In the genomic region with DNA sequence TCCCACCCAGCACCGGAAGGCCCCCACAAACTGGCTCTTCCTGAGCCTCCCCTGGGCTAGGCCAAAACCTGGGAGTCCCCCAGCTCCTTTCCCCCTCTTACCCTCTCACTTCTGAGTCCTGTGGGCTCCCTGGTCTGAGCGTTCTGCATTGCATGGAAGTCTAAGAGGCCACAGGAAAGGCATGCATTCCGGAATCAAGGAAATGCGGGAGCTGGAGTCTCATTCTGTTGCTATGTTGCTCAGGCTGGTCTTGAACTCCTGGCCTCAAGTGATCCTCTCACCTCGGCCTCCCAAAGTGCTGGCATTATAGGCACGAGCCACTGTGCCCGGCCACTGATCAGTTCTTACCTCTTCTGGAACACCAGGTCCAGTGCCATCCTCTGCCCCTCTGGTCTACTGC, we compare ENCODE assay signal across 20 cellular contexts. TPM values are rescaled to one million over a fixed set of nuclear protein-coding genes. Genes with fewer than 3 reads are reported as not detected.
DNase-seq lines count a peak whose midpoint lies in the region; ATAC-seq, FAIRE-seq and TF ChIP-seq lines count a peak whose summit lies in the region.
"Had no signal": no experiment of that assay in that cellular context is flagged by ENCODE, and none has a peak within 500 bp of the region (broad histone marks: within the 10 kb centered on the region; RNA-seq: fewer than 3 reads in every experiment).

No MANE protein-coding gene starts in this region.

- H3K18ac ChIP-seq in trophoblast cell (ENCODE audit: low read length) = peak overlapping the region; percentile 16

- POLR2A ChIA-PET in K562 (lab: Yijun Ruan, JAX) = interaction anchor here (0.6 kb wide), 1 partner anchor 88 kb away, joined by 3 read pairs; no protein-coding TSS in a partner anchor

- no peaks in the 10 kb centered on the region for H3K79me2 ChIP-seq in K562 (ENCODE audit: control insufficient read depth, insufficient read depth, low read length)
- peaks cover 2% of the 10 kb centered on the region for H3K79me2 ChIP-seq in trophoblast cell (ENCODE audit: control insufficient read depth, insufficient read depth, low read length, poor library complexity)

- TF ChIP-seq POLR2A in K562 (conservative IDR thresholded peaks at IDR 0.05) = no peak
- TF ChIP-seq POLR2A in uterus (IDR thresholded peaks at IDR 0.05) = no peak

- H3K27ac ChIP-seq in K562 (ENCODE audit: extremely low read depth, low read depth, low read length) (no peak overlapping the region), trophoblast cell (ENCODE audit: low read depth, low read length) (no peak overlapping the region), uterus (no peak overlapping the region)
- H3K27ac ChIP-seq: 22Rv1, C4-2B had no signal

- H3K9me3 ChIP-seq in K562 (replicated peaks; ENCODE audit: control insufficient read depth, insufficient read depth, low read depth, low read length) (no peaks in the 10 kb centered on the region), trophoblast cell (ENCODE audit: insufficient read depth, low read depth, low read length) (no peaks in the 10 kb centered on the region), uterus (no peaks in the 10 kb centered on the region)
- H3K9me3 ChIP-seq: A549, Caco-2 had no signal

- no peak for TF ChIP-seq RAD21 in K562 (CRISPR knock-in tag; conservative IDR thresholded peaks at IDR 0.05 in 1 of 2, IDR thresholded peaks at IDR 0.05 in 1 of 2)

- WGBS in K562 (ENCODE audit: insufficient coverage, low coverage, missing lambda C conversion rate) = 56% methylated on average over 7 of the region's 7 CpGs
- WGBS in trophoblast cell (ENCODE audit: extremely low coverage, insufficient coverage, insufficient read length) = no CpG with 5 or more reads among the region's 7 CpGs

- H3K4me1 Mint-ChIP-seq in nephron = peaks cover 19% of the 10 kb centered on the region

- peak overlapping the region; percentile 54 for H2BK5ac ChIP-seq in trophoblast cell (ENCODE audit: low read depth, low read length, poor library complexity)

- peak overlapping the region; percentile 93 for H2BK12ac ChIP-seq in trophoblast cell (ENCODE audit: low read length)

- H2BK120ac ChIP-seq in trophoblast cell (ENCODE audit: insufficient read depth, low read length, poor library complexity) = peak overlapping the region; percentile 60

- TF ChIP-seq CTCF in K562 (IDR thresholded peaks at IDR 0.05 in 2 of 3, conservative IDR thresholded peaks at IDR 0.05 in 1 of 3; ENCODE audit: insufficient read depth in 2 of 3, low read depth in 1 of 3, low read length in 3 of 3) = no peak
- TF ChIP-seq CTCF in nephron (IDR thresholded peaks at IDR 0.05; ENCODE audit: unreplicated experiment in 3 of 3) = no peak
- TF ChIP-seq CTCF in uterus (IDR thresholded peaks at IDR 0.05) = no peak

- no TSS peak for BruUV-seq in K562 (replicated peaks; lab: Mats Ljungman, UMichigan)

- H3K9me1 ChIP-seq in K562 (ENCODE audit: control insufficient read depth, insufficient read depth, low read length) = no peaks in the 10 kb centered on the region

- TF ChIP-seq EP300 in K562 (IDR thresholded peaks at IDR 0.05; ENCODE audit: low read length) = no peak

- no peak overlapping the region for H3K23ac ChIP-seq in trophoblast cell (ENCODE audit: low read length)

- in situ Hi-C loops in K562 (cut with MboI) = no loop called here

- no peaks in the 10 kb centered on the region for H3K9me3 Mint-ChIP-seq in nephron
- H3K9me3 Mint-ChIP-seq: CD4-positive, alpha-beta T cell; GM23338 had no signal

- no peak overlapping the region for H3K4me3 ChIP-seq in K562
- H3K4me3 ChIP-seq in trophoblast cell (ENCODE audit: low read depth, low read length) = no peak overlapping the region
- no peak overlapping the region for H3K4me3 ChIP-seq in uterus
- H3K4me3 ChIP-seq: A549, GM23338 had no signal

- H3K27me3 ChIP-seq in K562 (ENCODE audit: control insufficient read depth in 2 of 2, insufficient read depth in 2 of 2, low read length in 2 of 2) (no peaks in the 10 kb centered on the region), trophoblast cell (ENCODE audit: insufficient read depth, low read length) (no peaks in the 10 kb centered on the region), uterus (no peaks in the 10 kb centered on the region)

- peak overlapping the region; percentile 44 for H3K4ac ChIP-seq in trophoblast cell (ENCODE audit: low read depth, low read length)

- H3K14ac ChIP-seq in trophoblast cell (ENCODE audit: low read length) = peak overlapping the region; percentile 59

- H3K36me3 Mint-ChIP-seq in nephron (ENCODE audit: low read depth) = no peaks in the 10 kb centered on the region

- H3K36me3 ChIP-seq in K562 (ENCODE audit: control insufficient read depth, insufficient read depth, low read length) (no peaks in the 10 kb centered on the region), trophoblast cell (ENCODE audit: control insufficient read depth in 1 of 2, insufficient read depth in 2 of 2, low read length in 2 of 2) (no peaks in the 10 kb centered on the region), uterus (no peaks in the 10 kb centered on the region)

- H3K27me3 Mint-ChIP-seq in nephron (ENCODE audit: low read depth) = peaks cover 4% of the 10 kb centered on the region
- H3K27me3 Mint-ChIP-seq: CD4-positive, alpha-beta T cell had no signal

- FAIRE-seq in K562 (lab: Jason Lieb, UNC) = no peak
- FAIRE-seq: A549, D721Med, G401.6, GM12891, GM18507 had no signal

- ATAC-seq in Right ventricle myocardium superior (ENCODE audit: poor library complexity) (no peak), K562 (no peak)
- ATAC-seq: A549, HCT116 had no signal

- H3K4me3 Mint-ChIP-seq in nephron = no peak overlapping the region
- H3K4me3 Mint-ChIP-seq: CD4-positive, alpha-beta T cell; GM23338 had no signal

- intact Hi-C loops in Right ventricle myocardium superior (cut with DNase I) = no loop called here
- intact Hi-C loops in cardiac septum (cut with DNase I) = no loop called here
- intact Hi-C loops in K562 (cut with micrococcal nuclease) = no loop called here
- intact Hi-C loops in uterus (cut with DNase I; ENCODE audit: low total_unique reads) = no loop called here

- H4K12ac ChIP-seq in trophoblast cell (ENCODE audit: low read depth, low read length) = no peak overlapping the region

- peak overlapping the region; percentile 70 for H2AK5ac ChIP-seq in trophoblast cell (ENCODE audit: low read length)

- H3K4me1 ChIP-seq in K562 (replicated peaks in 1 of 2; ENCODE audit: control insufficient read depth in 2 of 2, insufficient read depth in 2 of 2, low read length in 2 of 2) (peaks cover 2 to 25% of the 10 kb centered on the region in 2 experiments; a peak in 4 of 5 replicates), trophoblast cell (ENCODE audit: control insufficient read depth in 1 of 2, insufficient read depth in 2 of 2, low read length in 2 of 2) (peaks cover 29 to 32% of the 10 kb centered on the region in 2 experiments), uterus (no peaks in the 10 kb centered on the region)

- peak overlapping the region; percentile 69 for H4K8ac ChIP-seq in trophoblast cell (ENCODE audit: low read depth, low read length)

- peak overlapping the region in 1 of 2 experiments; percentile 32; a peak in 1 of 4 replicates for H3K9ac ChIP-seq in K562 (ENCODE audit: insufficient read depth in 1 of 2, low read depth in 2 of 2, low read length in 2 of 2)
- H3K9ac ChIP-seq in trophoblast cell (ENCODE audit: low read length) = no peak overlapping the region

- H4K91ac ChIP-seq in trophoblast cell (ENCODE audit: low read depth, low read length) = peak overlapping the region; percentile 79

- CTCF ChIA-PET in K562 (lab: Yijun Ruan, JAX; ENCODE audit: low intra/inter-chr PET ratio) = no interaction called here

- H2AFZ ChIP-seq in K562 (ENCODE audit: low read depth, low read length) (no peak overlapping the region), trophoblast cell (ENCODE audit: insufficient read depth, low read length, poor library complexity) (no peak overlapping the region)
- H2AFZ ChIP-seq: GM23338 had no signal

- peaks cover 45% of the 10 kb centered on the region for H3K79me1 ChIP-seq in trophoblast cell (ENCODE audit: low read length)

- H3K4me2 ChIP-seq in K562 (ENCODE audit: insufficient read depth, low read length) (no peak overlapping the region), trophoblast cell (ENCODE audit: low read length) (no peak overlapping the region)
- H3K4me2 ChIP-seq: A549, GM23338 had no signal

- no peaks in the 10 kb centered on the region for H4K20me1 ChIP-seq in K562 (replicated peaks; ENCODE audit: control insufficient read depth, insufficient read depth, low read length)

- DNase-seq in Right ventricle myocardium superior (peak; percentile 32), cardiac septum (ENCODE audit: low spot score) (no peak), K562 (ENCODE audit: extremely low read depth in 1 of 4, low spot score in 3 of 4) (no peak), trophoblast cell (peak; percentile 86 to 91), uterus (no peak)
- no peak for DNase-seq in activated CD4-positive, alpha-beta T cell treated with anti-CD3 and anti-CD28 coated beads for 4 hours
- no peak for DNase-seq in effector CD4-positive, alpha-beta T cell
- DNase-seq: AML-193; Caco-2; CD4-positive, alpha-beta T cell had no signal

- peak overlapping the region in 2 of 3 experiments; percentile 12 to 70 for H3K27ac Mint-ChIP-seq in nephron
- H3K27ac Mint-ChIP-seq: CD4-positive, alpha-beta T cell; GM23338 had no signal

TF ChIP-seq in K562, 482 proteins besides CTCF, POLR2A, EP300 and RAD21 (continues in another document):
- no peak for TF ChIP-seq SPI1 (IDR thresholded peaks at IDR 0.05; ENCODE audit: borderline replicate concordance, low read depth, low read length)
- no peak for TF ChIP-seq RBM17 (IDR thresholded peaks at IDR 0.05; ENCODE audit: borderline replicate concordance, low read depth, low read length)

RNA-seq across cellular contexts. Expression of a gene that starts 45.9 kb away (rescaled TPM):
- total RNA-seq in Right ventricle myocardium superior = 77.8 TPM
- total RNA-seq in cardiac septum = 70.3 TPM
- total RNA-seq in K562 (2011; cell fraction: chromatin; rRNA removed; ENCODE audit: low replicate concordance) = 218 and 364 TPM in 2 replicates
- total RNA-seq in K562 (2011; cell fraction: nucleolus; rRNA removed) = 115 and 134 TPM in 2 replicates
- 295 and 429 TPM in 2 replicates for total RNA-seq in K562 (2011; cell fraction: nucleoplasm; rRNA removed)
- 62.8 and 94.6 TPM in 2 replicates for total RNA-seq in K562 (2014; rRNA removed)
- 93.0 and 107 TPM in 2 replicates for total RNA-seq in K562 (2014; rRNA removed; fragmentation: Illumina TruSeq; extraction: Trizol)
- 93.5 and 94.9 TPM in 2 replicates for total RNA-seq in K562 (2015; rRNA removed; fragmentation: Illumina TruSeq; extraction: Trizol)
- 113 and 119 TPM in 2 replicates for total RNA-seq in K562 (2021)
- 112 and 129 TPM in 2 replicates for polyA plus RNA-seq in K562 (2011; rRNA removed)
- 77.3 and 148 TPM in 2 replicates for polyA plus RNA-seq in K562 (2011; cell fraction: cytosol; rRNA removed)
- 118 and 127 TPM in 2 replicates for polyA plus RNA-seq in K562 (2011; cell fraction: nucleus; rRNA removed)
- 139 and 160 TPM in 2 replicates for polyA plus RNA-seq in K562 (2012)
- 237 and 271 TPM in 2 replicates for polyA plus RNA-seq in K562 (2014; fragmentation: Illumina TruSeq; extraction: Trizol)
- 100 to 1,000 TPM; 145 to 357 TPM for polyA plus RNA-seq in K562 (2014; fragmentation: Nextera tagmentation; extraction: Ambion mirVana)
- 146 and 170 TPM in 2 replicates for polyA plus RNA-seq in K562 (2014; rRNA removed)
- polyA minus RNA-seq in K562 (2011; rRNA and poly(A)+ RNA removed) = 132 and 142 TPM in 2 replicates
- polyA minus RNA-seq in K562 (2011; cell fraction: cytosol; rRNA and poly(A)+ RNA removed) = 41.7 and 44.1 TPM in 2 replicates
- 67.2 and 111 TPM in 2 replicates for polyA minus RNA-seq in K562 (2011; cell fraction: nucleus; rRNA and poly(A)+ RNA removed)
- 238 and 250 TPM in 2 replicates for polyA plus RNA-seq in trophoblast cell (2013)
- total RNA-seq in uterus = 100 to 1,000 TPM in 1 of 4 donors, 10 to 100 TPM in 3; 45.6 to 124 (median 62.9) TPM

Comparison
In these comparisons a context has a peak if more than half of its experiments do, and no peak if none do; other contexts are left out.
1. DNase-seq: peak in Right ventricle myocardium superior (single experiment) and trophoblast cell (2 of 2); none in cardiac septum (single experiment), K562 (0 of 4), activated CD4-positive, alpha-beta T cell treated with anti-CD3 and anti-CD28 coated beads for 4 hours (0 of 2), uterus (0 of 2) and effector CD4-positive, alpha-beta T cell (single experiment).